In the genomic region with DNA sequence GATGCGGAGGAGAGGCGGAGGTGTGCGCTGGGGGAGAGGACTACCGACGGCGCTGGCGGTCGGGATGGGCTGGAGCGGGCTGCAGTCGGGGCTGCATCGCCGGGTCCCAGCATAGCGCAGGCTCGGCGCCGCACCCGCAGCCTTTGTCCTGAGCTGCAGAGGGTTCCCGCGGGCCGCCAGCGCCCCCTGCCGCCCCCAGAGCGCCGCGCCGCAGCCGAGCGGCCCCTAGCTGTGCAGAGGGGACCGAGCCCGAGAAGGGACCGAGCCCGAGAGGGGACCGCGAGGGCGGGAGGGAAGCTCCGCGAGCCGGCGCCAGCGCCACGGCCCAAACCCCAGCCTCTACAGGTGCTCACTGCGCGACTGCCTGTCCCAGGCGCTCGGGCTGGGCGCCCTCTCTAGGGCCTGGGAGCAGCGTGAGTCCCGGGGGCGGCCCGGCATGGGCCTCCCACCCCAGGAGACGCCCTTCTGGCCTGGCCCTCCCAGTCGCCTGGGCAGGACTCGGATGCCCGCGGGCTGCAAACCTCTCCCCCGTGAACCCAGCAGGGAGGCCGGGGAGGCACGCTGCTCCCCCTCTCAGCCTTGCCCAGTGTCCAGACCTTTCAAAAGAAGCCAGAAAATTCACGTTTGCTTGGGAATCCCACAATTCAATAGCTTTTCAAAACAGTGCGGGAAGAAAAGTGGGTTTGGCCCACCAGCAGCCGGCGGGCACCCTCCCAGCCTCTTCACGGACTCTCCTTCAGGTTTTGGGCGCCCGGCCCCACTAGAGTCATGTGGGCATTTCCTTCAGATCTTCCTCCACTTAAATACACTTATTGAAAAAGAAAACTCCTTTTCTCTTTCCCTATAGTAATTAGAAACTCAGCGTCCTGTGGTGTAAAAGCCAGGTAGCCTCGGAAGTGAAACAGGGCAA, we compare ENCODE assay signal across 8 cellular contexts.
DNase-seq lines count a peak whose midpoint lies in the region; ATAC-seq and TF ChIP-seq lines count a peak whose summit lies in the region.

No MANE protein-coding gene starts in this region.

- no peaks in the 10 kb centered on the region for H3K4me1 ChIP-seq in CD4-positive, CD25-positive, alpha-beta regulatory T cell (ENCODE audit: control insufficient read depth, insufficient read depth, low read length, poor library complexity, severe bottlenecking)
- H3K4me1 ChIP-seq in OCI-LY3 (ENCODE audit: low read length), result peaks cover 27% of the 10 kb centered on the region
- peaks cover 26% of the 10 kb centered on the region for H3K4me1 ChIP-seq in vagina

- no peaks in the 10 kb centered on the region for H3K9me3 ChIP-seq in CD4-positive, CD25-positive, alpha-beta regulatory T cell (ENCODE audit: control insufficient read depth in 2 of 2, low read length in 2 of 2)
- H3K9me3 ChIP-seq in OCI-LY3 (ENCODE audit: insufficient read depth, low read length) (no peaks in the 10 kb centered on the region), vagina (no peaks in the 10 kb centered on the region)

- peak overlapping the region in 1 of 4 donors; percentile 72 for H3K4me3 Mint-ChIP-seq in CD4-positive, CD25-positive, alpha-beta regulatory T cell
- peak overlapping the region; percentile 17 for H3K4me3 Mint-ChIP-seq in activated naive CD8-positive, alpha-beta T cell

- peak in 2 of 3 donors; percentile 30 to 34 for DNase-seq in CD4-positive, CD25-positive, alpha-beta regulatory T cell
- peak; percentile 97 for DNase-seq in HuH-7 (ENCODE audit: low spot score)
- DNase-seq in Right ventricle myocardium inferior (ENCODE audit: missing footprints), result peak; percentile 80
- no peak for DNase-seq in omental fat pad (ENCODE audit: low spot score)
- DNase-seq in vagina (ENCODE audit: extremely low spot score in 2 of 2), result no peak

- H3K9ac ChIP-seq in OCI-LY3 (ENCODE audit: low read length), result peak overlapping the region; percentile 7; the same call in 1 of the 2 replicates

- H3K36me3 ChIP-seq in CD4-positive, CD25-positive, alpha-beta regulatory T cell (ENCODE audit: control insufficient read depth, insufficient read depth, low read length), result no peaks in the 10 kb centered on the region
- H3K36me3 ChIP-seq in OCI-LY3 (replicated peaks; ENCODE audit: low read depth, low read length) (no peaks in the 10 kb centered on the region), vagina (no peaks in the 10 kb centered on the region)

- H3K79me2 ChIP-seq in OCI-LY3 (ENCODE audit: low read length), result no peaks in the 10 kb centered on the region

- H3K4me1 Mint-ChIP-seq in CD4-positive, CD25-positive, alpha-beta regulatory T cell, result peaks cover 0 to 15% (median 2%) of the 10 kb centered on the region in 4 donors
- peaks cover 15% of the 10 kb centered on the region for H3K4me1 Mint-ChIP-seq in activated naive CD8-positive, alpha-beta T cell (ENCODE audit: low read depth)

- no peaks in the 10 kb centered on the region for H3K36me3 Mint-ChIP-seq in CD4-positive, CD25-positive, alpha-beta regulatory T cell
- no peaks in the 10 kb centered on the region for H3K36me3 Mint-ChIP-seq in activated naive CD8-positive, alpha-beta T cell

- peak; percentile 23 to 35 for ATAC-seq in CD4-positive, CD25-positive, alpha-beta regulatory T cell (ENCODE audit: low read depth in 2 of 2)
- ATAC-seq in GM19372 (IDR thresholded peaks at IDR 0.05; ENCODE audit: low read depth, unreplicated experiment) (peak; percentile 90), Right ventricle myocardium inferior (peak; percentile 90), omental fat pad (ENCODE audit: low FRiP score) (peak; percentile 58)

- peak; percentile 91 for TF ChIP-seq CTCF in OCI-LY3 (IDR thresholded peaks at IDR 0.05; ENCODE audit: low read depth, low read length)
- TF ChIP-seq CTCF in omental fat pad (IDR thresholded peaks at IDR 0.05), result peak in 1 of 3 donors; percentile 24
- TF ChIP-seq CTCF in vagina (IDR thresholded peaks at IDR 0.05), result peak; percentile 60 to 95 (median 78)

- TF ChIP-seq POLR2A in vagina (IDR thresholded peaks at IDR 0.05), result no peak

- H3K9me3 Mint-ChIP-seq in CD4-positive, CD25-positive, alpha-beta regulatory T cell, result peaks cover 0 to 2% (median 0%) of the 10 kb centered on the region in 7 donors
- H3K9me3 Mint-ChIP-seq in activated naive CD8-positive, alpha-beta T cell (ENCODE audit: low read depth), result no peaks in the 10 kb centered on the region

- H3K27me3 Mint-ChIP-seq in CD4-positive, CD25-positive, alpha-beta regulatory T cell, result peaks cover 39% of the 10 kb centered on the region
- peaks cover 40% of the 10 kb centered on the region for H3K27me3 Mint-ChIP-seq in activated naive CD8-positive, alpha-beta T cell

- H3K4me2 ChIP-seq in OCI-LY3 (ENCODE audit: low read length), result peak overlapping the region; percentile 63

- H3K27ac Mint-ChIP-seq in CD4-positive, CD25-positive, alpha-beta regulatory T cell, result peak overlapping the region in 1 of 3 donors; percentile 20
- no peak overlapping the region for H3K27ac Mint-ChIP-seq in activated naive CD8-positive, alpha-beta T cell

- H3K27ac ChIP-seq in CD4-positive, CD25-positive, alpha-beta regulatory T cell (ENCODE audit: insufficient read depth, low read length, poor library complexity, severe bottlenecking), result no peak overlapping the region
- H3K27ac ChIP-seq in OCI-LY3 (ENCODE audit: low read length) (no peak overlapping the region), vagina (no peak overlapping the region)

- H4K20me1 ChIP-seq in OCI-LY3 (ENCODE audit: insufficient read depth, low read length), result peaks cover 7% of the 10 kb centered on the region; the same call in 1 of the 2 replicates

- no peak overlapping the region for H3K4me3 ChIP-seq in CD4-positive, CD25-positive, alpha-beta regulatory T cell (ENCODE audit: low read depth, low read length)
- H3K4me3 ChIP-seq in OCI-LY3 (ENCODE audit: low read length) (peak overlapping the region; percentile 61), vagina (peak overlapping the region; percentile 16 to 23)

- intact Hi-C loops in Right ventricle myocardium inferior (cut with DNase I) (loop anchor here (2.0 to 5.0 kb wide), 4 partner anchors 473 to 933 kb away; a partner anchor contains a TSS), vagina (cut with DNase I) (loop anchor here (10.0 kb wide), 1 partner anchor 701 kb away; no protein-coding TSS in a partner anchor)

- peaks cover 19% of the 10 kb centered on the region for H3K27me3 ChIP-seq in CD4-positive, CD25-positive, alpha-beta regulatory T cell (ENCODE audit: control insufficient read depth, insufficient read depth, low read length)
- peaks cover 42% of the 10 kb centered on the region for H3K27me3 ChIP-seq in OCI-LY3 (ENCODE audit: low read depth, low read length)
- peaks cover 11% of the 10 kb centered on the region for H3K27me3 ChIP-seq in vagina

- H2AFZ ChIP-seq in OCI-LY3 (ENCODE audit: low read depth, low read length), result peak overlapping the region; percentile 64; the same call in 1 of the 2 replicates

Comparison
In these comparisons a context has a peak if more than half of its experiments do, and no peak if none do; other contexts are left out.
1. ATAC-seq: peak in every context shown above with its lines; median percentile 90 in GM19372; 90 in Right ventricle myocardium inferior; 58 in omental fat pad; 29 in CD4-positive, CD25-positive, alpha-beta regulatory T cell.
2. DNase-seq: peak in CD4-positive, CD25-positive, alpha-beta regulatory T cell (2 of 3), HuH-7 (single experiment) and Right ventricle myocardium inferior (single experiment); none in omental fat pad (single experiment) and vagina (0 of 2).